Comparison of ENCODE assay signal across 12 cellular contexts in the genomic region with DNA sequence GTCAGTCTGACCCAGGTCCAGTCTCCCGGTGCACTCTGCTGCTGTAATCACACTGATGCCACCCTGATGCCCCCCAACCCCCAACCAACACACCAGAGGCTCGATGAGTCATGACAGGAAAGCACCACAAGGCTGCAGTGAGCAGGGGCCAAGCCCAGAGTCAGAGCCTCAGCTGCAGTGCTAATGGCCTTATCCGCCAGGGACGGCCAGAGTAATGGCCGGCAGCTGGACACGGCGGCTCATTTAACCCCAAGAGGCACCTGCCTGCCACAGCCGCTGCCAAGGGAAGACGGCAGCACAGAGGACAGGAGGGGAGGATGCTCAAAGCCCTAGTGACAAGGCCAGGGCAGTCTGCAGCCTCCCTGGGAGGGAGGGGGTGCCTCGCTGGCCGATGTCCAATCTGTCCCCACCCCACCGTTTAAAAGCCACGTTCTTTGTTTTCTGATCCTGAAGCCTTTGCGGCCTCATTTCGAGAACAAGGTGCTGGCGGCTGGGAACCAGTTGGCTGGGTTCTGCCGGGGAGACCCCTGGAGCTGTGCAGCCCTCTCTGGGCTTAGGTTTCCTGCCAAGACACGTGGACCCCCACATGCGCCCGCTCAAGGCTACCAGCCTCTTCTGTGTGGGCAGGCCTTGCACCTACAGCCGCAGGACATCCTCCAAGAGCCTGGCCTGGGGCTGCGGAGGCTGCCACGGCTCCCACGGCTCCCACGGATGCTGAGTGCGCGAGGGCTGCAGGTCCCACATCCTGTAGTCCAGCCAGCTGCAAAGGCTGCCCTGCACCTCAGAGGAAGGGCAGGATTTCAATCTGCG. TPM values are rescaled to one million over a fixed set of nuclear protein-coding genes. Genes with fewer than 3 reads are reported as not detected.
DNase-seq lines count a peak whose midpoint lies in the region; ATAC-seq and TF ChIP-seq lines count a peak whose summit lies in the region.
"Had no signal": no experiment of that assay in that cellular context is flagged by ENCODE, and none has a peak within 500 bp of the region (broad histone marks: within the 10 kb centered on the region; RNA-seq: fewer than 3 reads in every experiment).

No MANE protein-coding gene starts in this region.

- no peak for TF ChIP-seq POLR2A in body of pancreas (IDR thresholded peaks at IDR 0.05)

- peaks cover 91% of the 10 kb centered on the region for H3K79me2 ChIP-seq in Loucy (ENCODE audit: insufficient read depth, low read length)

- no peaks in the 10 kb centered on the region for H3K36me3 ChIP-seq in BLaER1 treated with 17β-estradiol and CSF1 and Interleukin-3, amounts not matched to agents 10 nM and 100 nM
- H3K36me3 ChIP-seq in Loucy (ENCODE audit: insufficient read depth, low read length), result no peaks in the 10 kb centered on the region
- H3K36me3 ChIP-seq in body of pancreas (replicated peaks in 1 of 2; ENCODE audit: insufficient read depth in 1 of 2, low read depth in 2 of 2), result no peaks in the 10 kb centered on the region

- 64 to 70% methylated on average over 22 to 28 of the region's 28 CpGs for WGBS in body of pancreas, 2 donors

- H2AFZ ChIP-seq in Loucy (ENCODE audit: low read length), result no peak overlapping the region

- H3K4me1 Mint-ChIP-seq in CD14-positive monocyte, result no peaks in the 10 kb centered on the region

- peaks cover 46 to 98% (median 93%) of the 10 kb centered on the region in 10 experiments for H3K4me1 ChIP-seq in BLaER1 treated with 17β-estradiol and CSF1 and Interleukin-3, amounts not matched to agents 10 nM and 100 nM
- peaks cover 44% of the 10 kb centered on the region for H3K4me1 ChIP-seq in Loucy (ENCODE audit: insufficient read depth, low read length, poor library complexity, severe bottlenecking)
- peaks cover 78% of the 10 kb centered on the region for H3K4me1 ChIP-seq in body of pancreas

- H3K27ac ChIP-seq in BLaER1 treated with 17β-estradiol and CSF1 and Interleukin-3, amounts not matched to agents 10 nM and 100 nM, result peak overlapping the region in 8 of 11 experiments; percentile 4 to 73 (median 48); a peak in 10 of 22 replicates
- H3K27ac ChIP-seq in body of pancreas, result no peak overlapping the region

- no peaks in the 10 kb centered on the region for H3K9me3 ChIP-seq in BLaER1 treated with 17β-estradiol and CSF1 and Interleukin-3, amounts not matched to agents 10 nM and 100 nM (replicated peaks in 1 of 11)
- H3K9me3 ChIP-seq in Loucy (ENCODE audit: insufficient read depth, low read depth, low read length) (no peaks in the 10 kb centered on the region), body of pancreas (no peaks in the 10 kb centered on the region)

- H3K27ac Mint-ChIP-seq in CD14-positive monocyte, result no peak overlapping the region

- H3K4me3 Mint-ChIP-seq in CD14-positive monocyte, result no peak overlapping the region

- peaks cover 5 to 12% (median 9%) of the 10 kb centered on the region in 3 donors for H3K27me3 Mint-ChIP-seq in CD14-positive monocyte (ENCODE audit: low read depth in 3 of 3)

- H4K20me1 ChIP-seq in BLaER1 treated with 17β-estradiol and CSF1 and Interleukin-3, amounts not matched to agents 10 nM and 100 nM, result peaks cover 0 to 71% (median 31%) of the 10 kb centered on the region in 11 experiments; a peak in 13 of 22 replicates
- no peaks in the 10 kb centered on the region for H4K20me1 ChIP-seq in Loucy (ENCODE audit: insufficient read depth, low read length, poor library complexity, severe bottlenecking)

- no peaks in the 10 kb centered on the region for H3F3A ChIP-seq in Loucy (ENCODE audit: low read depth)

- peak; percentile 14 for ATAC-seq in body of pancreas
- no peak for ATAC-seq in GM21737 (IDR thresholded peaks at IDR 0.05; ENCODE audit: unreplicated experiment)

- no peaks in the 10 kb centered on the region for H3K9me3 Mint-ChIP-seq in CD14-positive monocyte

- DNase-seq in body of pancreas (peak in 2 of 4 donors; percentile 33 to 43), myocyte (ENCODE audit: low read depth) (peak; percentile 80), CD14-positive monocyte (ENCODE audit: low spot score) (no peak), SKM-1 treated with dmso at 0.1 percent for 144 hours (lab: John Stamatoyannopoulos, UW; ENCODE audit: unreplicated experiment) (no peak)
- no peak for DNase-seq in stimulated activated CD8-positive, alpha-beta memory T cell treated with anti-CD3 and anti-CD28 coated beads, Interleukin-4, amount 100 ng/mL, for 48 hours
- DNase-seq: activated T-cell treated with anti-CD3 and anti-CD28 coated beads for 4 hours, DMS79, left cardiac atrium, NCI-H1436 had no signal

- H3K9me2 ChIP-seq in Loucy (replicated peaks; ENCODE audit: low read depth, low read length), result no peaks in the 10 kb centered on the region

- H3K27me3 ChIP-seq in BLaER1 treated with 17β-estradiol and CSF1 and Interleukin-3, amounts not matched to agents 10 nM and 100 nM, result no peaks in the 10 kb centered on the region
- H3K27me3 ChIP-seq in Loucy (ENCODE audit: insufficient read depth, low read length, poor library complexity, severe bottlenecking) (no peaks in the 10 kb centered on the region), body of pancreas (no peaks in the 10 kb centered on the region)

- TF ChIP-seq CTCF in Loucy (conservative IDR thresholded peaks at IDR 0.05; ENCODE audit: low read length) (no peak), body of pancreas (IDR thresholded peaks at IDR 0.05) (peak in 1 of 7 experiments; percentile 4), CD14-positive monocyte (IDR thresholded peaks at IDR 0.05) (no peak)

- H3K4me3 ChIP-seq in BLaER1 treated with 17β-estradiol and CSF1 and Interleukin-3, amounts not matched to agents 10 nM and 100 nM, result no peak overlapping the region; a peak in 1 of 20 replicates
- H3K4me3 ChIP-seq in Loucy (ENCODE audit: low read length, poor library complexity, severe bottlenecking) (peak overlapping the region; percentile 47), body of pancreas (no peak overlapping the region)

- peak overlapping the region in 7 of 11 experiments; percentile 4 to 77 (median 65); a peak in 11 of 22 replicates for H3K9ac ChIP-seq in BLaER1 treated with 17β-estradiol and CSF1 and Interleukin-3, amounts not matched to agents 10 nM and 100 nM
- peak overlapping the region; percentile 50 for H3K9ac ChIP-seq in Loucy (ENCODE audit: low read depth, low read length, poor library complexity, severe bottlenecking)

- peak overlapping the region; percentile 72 to 98 (median 86) for H3K4me2 ChIP-seq in BLaER1 treated with 17β-estradiol and CSF1 and Interleukin-3, amounts not matched to agents 10 nM and 100 nM
- H3K4me2 ChIP-seq in Loucy (ENCODE audit: low read depth, low read length, poor library complexity, severe bottlenecking), result peak overlapping the region; percentile 72

- intact Hi-C loops in body of pancreas (cut with DNase I), result no loop called here
- intact Hi-C loops in CD14-positive monocyte (cut with micrococcal nuclease), result no loop called here

- H3K36me3 Mint-ChIP-seq in CD14-positive monocyte, result no peaks in the 10 kb centered on the region

RNA-seq across cellular contexts. Expression of gene CCDC85C, which starts 13.1 kb away (rescaled TPM):
- total RNA-seq in body of pancreas, result 10 to 100 TPM in 1 of 2 donors, 1 to 10 TPM in 1; 8.9 to 10.1 TPM
- total RNA-seq in myocyte, result 3.2 and 6.1 TPM in 2 replicates
- polyA plus RNA-seq in myocyte (2012), result 4.4 TPM
- polyA plus RNA-seq in CD14-positive monocyte, result under 1 TPM in 1 of 2 donors, not detected in 1; 0.03 TPM

RNA-seq across cellular contexts. Expression of gene HHIPL1, which starts 54.0 kb away (rescaled TPM):
- total RNA-seq in body of pancreas (under 1 TPM; under 0.01 to 0.26 TPM), myocyte (0.32 and 0.36 TPM in 2 replicates)
- polyA plus RNA-seq in myocyte (2012), result 0.52 TPM
- polyA plus RNA-seq in CD14-positive monocyte, result not detected

Comparison
In these comparisons a context has a peak if more than half of its experiments do, and no peak if none do; other contexts are left out.
1. H3K27ac ChIP-seq: peak in BLaER1 treated with 17β-estradiol and CSF1 and Interleukin-3, amounts not matched to agents 10 nM and 100 nM (8 of 11); none in body of pancreas (0 of 4).